In the genomic region with DNA sequence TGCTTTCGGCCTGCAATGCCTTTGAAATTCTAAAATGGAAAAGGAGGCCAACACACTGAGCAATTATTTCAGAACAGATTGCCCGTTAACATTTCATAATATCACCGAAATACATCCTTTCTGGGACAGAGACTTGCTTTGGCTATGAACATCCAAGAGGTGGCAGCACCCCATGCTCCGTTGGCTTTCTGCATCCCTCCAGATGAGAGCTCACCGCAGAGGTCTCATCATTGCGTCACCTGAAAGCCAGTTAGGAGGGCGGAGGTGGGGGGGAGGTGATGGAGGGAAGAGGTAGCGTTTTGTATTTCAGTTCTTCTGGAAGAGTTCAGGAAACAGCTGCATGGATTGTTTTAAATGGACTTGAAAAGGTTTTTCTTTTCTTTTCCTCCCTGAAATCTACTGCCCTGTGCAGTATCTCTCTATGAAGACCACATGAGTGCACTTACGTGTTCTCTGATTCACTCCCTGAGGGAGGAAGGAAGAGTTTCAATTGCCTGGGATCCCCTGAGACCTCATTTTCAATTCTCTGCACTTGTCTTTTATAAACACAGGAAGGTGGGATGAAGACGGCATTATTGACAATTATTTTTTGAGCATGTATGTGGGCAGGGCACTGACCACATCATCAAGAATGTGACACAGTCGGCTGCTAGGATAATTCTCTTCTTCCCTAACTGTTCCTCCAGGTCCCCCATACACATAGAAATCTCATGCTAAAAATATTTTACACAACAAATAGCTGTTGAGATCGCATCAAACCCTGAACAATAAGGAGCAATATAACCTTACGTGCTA, we compare ENCODE assay signal across 9 cellular contexts.
A peak's percentile ranks its signal among the peaks of the same experiment; 100 is the strongest.
DNase-seq lines count a peak whose midpoint lies in the region; ATAC-seq and TF ChIP-seq lines count a peak whose summit lies in the region.
"Had no signal": no experiment of that assay in that cellular context is flagged by ENCODE, and none has a peak within 500 bp of the region (broad histone marks: within the 10 kb centered on the region; RNA-seq: fewer than 3 reads in every experiment).

No MANE protein-coding gene starts in this region.

- H4K20me1 ChIP-seq in GM23338 (replicated peaks; ENCODE audit: insufficient read depth), result no peaks in the 10 kb centered on the region
- H4K20me1 ChIP-seq in Karpas-422 (ENCODE audit: insufficient read depth, low read depth, low read length), result no peaks in the 10 kb centered on the region
- H4K20me1 ChIP-seq in PC-9 (ENCODE audit: insufficient read depth), result no peaks in the 10 kb centered on the region
- no peaks in the 10 kb centered on the region for H4K20me1 ChIP-seq in fibroblast of lung (ENCODE audit: control insufficient read depth, extremely low read depth, insufficient read depth, low read length)
- H4K20me1 ChIP-seq in neural cell (ENCODE audit: insufficient read depth), result no peaks in the 10 kb centered on the region

- no peaks in the 10 kb centered on the region for H3K9me3 Mint-ChIP-seq in GM23338
- H3K9me3 Mint-ChIP-seq in activated T-cell treated with anti-CD3 and anti-CD28 coated beads, Interleukin-2, amount 50 U/mL, for 24 hours, result no peaks in the 10 kb centered on the region

- H3K4me1 ChIP-seq in GM23338 (ENCODE audit: insufficient read depth) (no peaks in the 10 kb centered on the region), Karpas-422 (ENCODE audit: low read length) (peaks cover 91% of the 10 kb centered on the region), PC-9 (replicated peaks; ENCODE audit: insufficient read depth) (peaks cover 4% of the 10 kb centered on the region; the same call in 1 of the 2 replicates), fibroblast of lung (ENCODE audit: control insufficient read depth, extremely low read depth, insufficient read depth, low read length) (peaks cover 14% of the 10 kb centered on the region)

- TF ChIP-seq CTCF in GM23338 (conservative IDR thresholded peaks at IDR 0.05; ENCODE audit: low read depth in 2 of 2) (peak; percentile 91 to 92), PC-9 (conservative IDR thresholded peaks at IDR 0.05) (peak; percentile 85), fibroblast of lung (conservative IDR thresholded peaks at IDR 0.05 in 1 of 2, IDR thresholded peaks at IDR 0.05 in 1 of 2; ENCODE audit: low read depth in 1 of 2, low read length in 2 of 2) (peak; percentile 88 to 89), neural cell (IDR thresholded peaks at IDR 0.05; ENCODE audit: poor library complexity, severe bottlenecking) (peak; percentile 90)

- peak overlapping the region; percentile 3; the same call in 1 of the 2 replicates for H3K27ac Mint-ChIP-seq in GM23338
- no peak overlapping the region for H3K27ac Mint-ChIP-seq in activated T-cell treated with anti-CD3 and anti-CD28 coated beads, Interleukin-2, amount 50 U/mL, for 24 hours

- DNase-seq in ELR (ENCODE audit: low read depth) (peak; percentile 94), GM23338 (ENCODE audit: low spot score) (peak; percentile 95), Karpas-422 (peak; percentile 99), PC-9 (peak; percentile 67 to 78), fibroblast of lung (ENCODE audit: low read depth in 2 of 2) (peak; percentile 92 to 96), superior temporal gyrus (ENCODE audit: extremely low spot score) (peak; percentile 86)
- DNase-seq in activated T-cell treated with anti-CD3 and anti-CD28 coated beads, Interleukin-2, amount 50 U/mL, for 24 hours, result peak; percentile 69

- TF ChIP-seq RAD21 in neural cell (conservative IDR thresholded peaks at IDR 0.05), result peak; percentile 89

- peak; percentile 99 for ATAC-seq in GM23338

- POLR2A ChIA-PET in PC-9 (lab: Charles Lee; ENCODE audit: unreplicated experiment), result no interaction called here

- H3K36me3 ChIP-seq in GM23338 (ENCODE audit: insufficient read depth) (no peaks in the 10 kb centered on the region), Karpas-422 (ENCODE audit: insufficient read depth, low read length) (peaks cover 2% of the 10 kb centered on the region; the same call in 1 of the 2 replicates), PC-9 (ENCODE audit: low read depth) (no peaks in the 10 kb centered on the region), fibroblast of lung (ENCODE audit: control insufficient read depth, insufficient read depth, low read length) (no peaks in the 10 kb centered on the region), neural cell (ENCODE audit: insufficient read depth, low read length) (no peaks in the 10 kb centered on the region)

- no peaks in the 10 kb centered on the region for H3K36me3 Mint-ChIP-seq in GM23338 (ENCODE audit: low read depth)
- no peaks in the 10 kb centered on the region for H3K36me3 Mint-ChIP-seq in activated T-cell treated with anti-CD3 and anti-CD28 coated beads, Interleukin-2, amount 50 U/mL, for 24 hours (ENCODE audit: low read depth)

- CTCF ChIA-PET in PC-9 (lab: Charles Lee), result interaction anchor here (0.7 to 1.5 kb wide), 6 partner anchors 74 to 431 kb away, joined by 3 to 9 read pairs (median 4); no protein-coding TSS in a partner anchor

- H3K9ac ChIP-seq in Karpas-422 (ENCODE audit: low read length), result peak overlapping the region; percentile 57
- H3K9ac ChIP-seq in fibroblast of lung (ENCODE audit: insufficient read depth, low read length), result no peak overlapping the region
- no peak overlapping the region for H3K9ac ChIP-seq in neural cell (ENCODE audit: low read length)

- TF ChIP-seq EP300 in neural cell (conservative IDR thresholded peaks at IDR 0.05; ENCODE audit: poor library complexity, severe bottlenecking), result no peak

- H3K9me3 ChIP-seq in Karpas-422 (ENCODE audit: low read length), result no peaks in the 10 kb centered on the region
- no peaks in the 10 kb centered on the region for H3K9me3 ChIP-seq in PC-9 (ENCODE audit: insufficient read depth, low read depth)
- no peaks in the 10 kb centered on the region for H3K9me3 ChIP-seq in fibroblast of lung (ENCODE audit: control insufficient read depth, insufficient read depth, low read depth, low read length)
- no peaks in the 10 kb centered on the region for H3K9me3 ChIP-seq in neural cell (ENCODE audit: low read length)

- peak overlapping the region; percentile 9; the same call in 1 of the 2 replicates for H3K4me2 ChIP-seq in GM23338
- H3K4me2 ChIP-seq in Karpas-422 (ENCODE audit: low read depth, low read length, poor library complexity, severe bottlenecking), result peak overlapping the region; percentile 64
- 0 out of 2 replicates have a peak overlapping the region, but pooled peaks have one; percentile 26 for H3K4me2 ChIP-seq in PC-9
- H3K4me2 ChIP-seq in fibroblast of lung (ENCODE audit: extremely low read depth, insufficient read depth, low read length), result peak overlapping the region; percentile 51
- H3K4me2 ChIP-seq in neural cell (ENCODE audit: low read length), result no peak overlapping the region

- intact Hi-C loops in PC-9 (cut with micrococcal nuclease; ENCODE audit: unreplicated experiment), result loop anchor here (1.0 to 10.0 kb wide), 8 partner anchors 68 to 640 kb away; a partner anchor contains a TSS

- peaks cover 10% of the 10 kb centered on the region; the same call in 2 of the 3 replicates for H3K4me1 Mint-ChIP-seq in GM23338
- peaks cover 10% of the 10 kb centered on the region for H3K4me1 Mint-ChIP-seq in activated T-cell treated with anti-CD3 and anti-CD28 coated beads, Interleukin-2, amount 50 U/mL, for 24 hours (ENCODE audit: low read depth)

- H3K27me3 Mint-ChIP-seq in GM23338 (ENCODE audit: insufficient read depth, low read depth, poor library complexity), result peaks cover 2% of the 10 kb centered on the region
- peaks cover 3% of the 10 kb centered on the region for H3K27me3 Mint-ChIP-seq in activated T-cell treated with anti-CD3 and anti-CD28 coated beads, Interleukin-2, amount 50 U/mL, for 24 hours

- H3K27ac ChIP-seq in GM23338 (ENCODE audit: low read depth), result no peak overlapping the region
- peak overlapping the region; percentile 98 for H3K27ac ChIP-seq in Karpas-422 (ENCODE audit: low read length)
- no peak overlapping the region for H3K27ac ChIP-seq in PC-9
- H3K27ac ChIP-seq in fibroblast of lung (ENCODE audit: insufficient read depth, low read length), result peak overlapping the region; percentile 16
- H3K27ac ChIP-seq in neural cell (ENCODE audit: low read length), result no peak overlapping the region

- no peaks in the 10 kb centered on the region for H3K9me2 ChIP-seq in GM23338 (ENCODE audit: insufficient read depth)
- H3K9me2 ChIP-seq in Karpas-422 (replicated peaks; ENCODE audit: insufficient read depth, low read length), result no peaks in the 10 kb centered on the region
- no peaks in the 10 kb centered on the region for H3K9me2 ChIP-seq in PC-9 (ENCODE audit: insufficient read depth)
- H3K9me2 ChIP-seq in neural cell (ENCODE audit: insufficient read depth, low read length), result no peaks in the 10 kb centered on the region

- no peak overlapping the region for H3K4me3 Mint-ChIP-seq in GM23338
- no peak overlapping the region for H3K4me3 Mint-ChIP-seq in activated T-cell treated with anti-CD3 and anti-CD28 coated beads, Interleukin-2, amount 50 U/mL, for 24 hours

- H3F3A ChIP-seq in GM23338 (replicated peaks; ENCODE audit: low read depth) (no peaks in the 10 kb centered on the region), PC-9 (ENCODE audit: insufficient read depth, low read depth) (no peaks in the 10 kb centered on the region), neural cell (ENCODE audit: insufficient read depth, low read length, poor library complexity, severe bottlenecking) (no peaks in the 10 kb centered on the region)

- H3K4me3 ChIP-seq in GM23338 (no peak overlapping the region), Karpas-422 (ENCODE audit: low read length) (peak overlapping the region; percentile 40), PC-9 (no peak overlapping the region), fibroblast of lung (replicated peaks in 1 of 4; ENCODE audit: control extremely low read depth in 1 of 4, insufficient read depth in 1 of 4, low read depth in 3 of 4, low read length in 4 of 4) (no peak overlapping the region), neural cell (ENCODE audit: low read length) (no peak overlapping the region)
- H3K4me3 ChIP-seq: skin epidermis had no signal

- H3K27me3 ChIP-seq in GM23338 (ENCODE audit: insufficient read depth), result no peaks in the 10 kb centered on the region
- no peaks in the 10 kb centered on the region for H3K27me3 ChIP-seq in Karpas-422 (ENCODE audit: low read length)
- H3K27me3 ChIP-seq in PC-9 (ENCODE audit: insufficient read depth, low read depth), result no peaks in the 10 kb centered on the region
- H3K27me3 ChIP-seq in fibroblast of lung (ENCODE audit: control insufficient read depth, insufficient read depth, low read length), result no peaks in the 10 kb centered on the region
- H3K27me3 ChIP-seq in neural cell (ENCODE audit: insufficient read depth, low read depth, low read length), result peaks cover 3% of the 10 kb centered on the region

- no TSS peak for BruUV-seq in PC-9 (replicated peaks; lab: Mats Ljungman, UMichigan)

- H3K79me2 ChIP-seq in GM23338 (replicated peaks; ENCODE audit: insufficient read depth), result no peaks in the 10 kb centered on the region
- no peaks in the 10 kb centered on the region for H3K79me2 ChIP-seq in Karpas-422 (ENCODE audit: low read length)
- H3K79me2 ChIP-seq in PC-9 (ENCODE audit: low read depth), result no peaks in the 10 kb centered on the region
- no peaks in the 10 kb centered on the region for H3K79me2 ChIP-seq in fibroblast of lung (ENCODE audit: control insufficient read depth, insufficient read depth, low read length)
- no peaks in the 10 kb centered on the region for H3K79me2 ChIP-seq in neural cell (replicated peaks; ENCODE audit: insufficient read depth, low read length)

- H2AFZ ChIP-seq in GM23338 (no peak overlapping the region), Karpas-422 (ENCODE audit: low read length) (peak overlapping the region; percentile 19), PC-9 (no peak overlapping the region), fibroblast of lung (ENCODE audit: low read length) (no peak overlapping the region), neural cell (ENCODE audit: low read depth, low read length) (no peak overlapping the region)

Comparison
In these comparisons a context has a peak if more than half of its experiments do, and no peak if none do; other contexts are left out.
1. H3K27ac ChIP-seq: peak in Karpas-422 (single experiment) and fibroblast of lung (single experiment); none in GM23338 (single experiment), PC-9 (single experiment) and neural cell (single experiment).
2. Peak in every context shown above with its lines, with median percentiles within 50 percentile points of each other: DNase-seq and CTCF ChIP-seq.